24 cellular contexts compared by ENCODE assay signal in genomic region chr3:48682786-48683185, GRCh38. TPM values are rescaled to one million over a fixed set of nuclear protein-coding genes. Genes with fewer than 3 reads are reported as not detected.
DNase-seq lines count a peak whose midpoint lies in the region; ATAC-seq and TF ChIP-seq lines count a peak whose summit lies in the region.
"Had no signal": no experiment of that assay in that cellular context is flagged by ENCODE, and none has a peak within 500 bp of the region (broad histone marks: within the 10 kb centered on the region; RNA-seq: fewer than 3 reads in every experiment).

No MANE protein-coding gene starts in this region.

- no peak for ATAC-seq in GM21737 (IDR thresholded peaks at IDR 0.05; ENCODE audit: unreplicated experiment)
- ATAC-seq: activated CD4-positive, CD25-positive, alpha-beta regulatory T cell treated with anti-CD3 and anti-CD28 coated beads, Interleukin-2, amount 50 U/mL, for 24 hours; effector memory CD8-positive, alpha-beta T cell; left lobe of liver; stimulated activated naive B cell treated with anti-CD40 and anti-IgM and Interleukin-4, amounts not matched to agents 10 μg/mL and 1 μg/mL and 100 μg/mL, for 72 hours had no signal

- 0 out of 2 replicates have a peak overlapping the region, but pooled peaks have one; percentile 94 for H3K4me3 ChIP-seq in AG04450 (ENCODE audit: low read depth, low read length)
- peak overlapping the region; percentile 25; the same call in 1 of the 2 replicates for H3K4me3 ChIP-seq in SK-N-MC
- H3K4me3 ChIP-seq: BLaER1 treated with 17β-estradiol and CSF1 and Interleukin-3, amounts not matched to agents 10 nM and 100 nM had no signal

- H3K36me3 ChIP-seq in SK-N-MC (ENCODE audit: insufficient read depth, low read length) = no peaks in the 10 kb centered on the region; the same call in 1 of the 2 replicates

- no peak overlapping the region for H3K27ac Mint-ChIP-seq in neural crest cell (ENCODE audit: unreplicated experiment)
- H3K27ac Mint-ChIP-seq: activated CD4-positive, alpha-beta memory T cell treated with anti-CD3 and anti-CD28 coated beads for 36 hours; memory B cell; stimulated activated naive B cell treated with anti-CD40 and anti-IgM and Interleukin-4, amounts not matched to agents 10 μg/mL and 1 μg/mL and 100 μg/mL, for 72 hours had no signal

- no peak for DNase-seq in AG04450 (ENCODE audit: low read depth, low spot score)
- no peak for DNase-seq in SK-N-MC (ENCODE audit: low read depth, low spot score)
- no peak for DNase-seq in neural crest cell (ENCODE audit: low read depth, low spot score)
- no peak for DNase-seq in NOMO-1 treated with dmso at 0.1 percent for 144 hours (lab: John Stamatoyannopoulos, UW; ENCODE audit: unreplicated experiment)
- no peak for DNase-seq in KBM-7
- DNase-seq: activated CD4-positive, alpha-beta memory T cell treated with anti-CD3 and anti-CD28 coated beads for 36 hours; activated CD8-positive, alpha-beta memory T cell treated with anti-CD3 and anti-CD28 coated beads, Interleukin-2, amount 50 U/mL, for 4 hours; activated naive CD4-positive, alpha-beta T cell treated with Interleukin-2 at 50 U/mL for 16 hours; amygdala; cortex of kidney; effector memory CD8-positive, alpha-beta T cell; glutamatergic neuron; H9; NCI-H1048; stimulated activated CD4-positive, alpha-beta T cell treated with anti-CD3 and anti-CD28 coated beads, Interleukin-15, amount 100 ng/mL, for 24 hours; stimulated activated naive B cell treated with anti-CD40 and anti-IgM and Interleukin-4, amounts not matched to agents 10 μg/mL and 1 μg/mL and 100 μg/mL, for 72 hours; T-helper 2 cell; upper lobe of left lung had no signal

- no peak overlapping the region for H3K9ac ChIP-seq in SK-N-MC (ENCODE audit: insufficient read length)

- no peaks in the 10 kb centered on the region for H3K27me3 Mint-ChIP-seq in neural crest cell (ENCODE audit: low read depth)
- H3K27me3 Mint-ChIP-seq: activated CD4-positive, alpha-beta memory T cell treated with anti-CD3 and anti-CD28 coated beads for 36 hours; effector memory CD8-positive, alpha-beta T cell; memory B cell; stimulated activated naive B cell treated with anti-CD40 and anti-IgM and Interleukin-4, amounts not matched to agents 10 μg/mL and 1 μg/mL and 100 μg/mL, for 72 hours had no signal

- H3K4me1 Mint-ChIP-seq in neural crest cell = peaks cover 30% of the 10 kb centered on the region

- no peaks in the 10 kb centered on the region for H3K9me3 ChIP-seq in AG04450 (ENCODE audit: control insufficient read depth, insufficient read depth, low read length)
- H3K9me3 ChIP-seq in SK-N-MC (ENCODE audit: low read depth, low read length) = no peaks in the 10 kb centered on the region
- H3K9me3 ChIP-seq: BLaER1 treated with 17β-estradiol and CSF1 and Interleukin-3, amounts not matched to agents 10 nM and 100 nM; upper lobe of left lung had no signal

- POLR2A ChIA-PET in AG04450 (lab: Yijun Ruan, JAX) = no interaction called here

- TF ChIP-seq CTCF in AG04450 (IDR thresholded peaks at IDR 0.05; ENCODE audit: low read depth, low read length) (no peak), C4-2B (conservative IDR thresholded peaks at IDR 0.05) (no peak), neural crest cell (conservative IDR thresholded peaks at IDR 0.05) (no peak)

- CTCF ChIA-PET in AG04450 (lab: Charles Lee) = interaction anchor here (2.4 kb wide), 1 partner anchor 19 kb away, joined by 10 read pairs; the partner anchor contains the start of gene CELSR3

- no peaks in the 10 kb centered on the region for H3K27me3 ChIP-seq in AG04450 (ENCODE audit: control insufficient read depth, insufficient read depth, low read length)
- H3K27me3 ChIP-seq: BLaER1 treated with 17β-estradiol and CSF1 and Interleukin-3, amounts not matched to agents 10 nM and 100 nM; upper lobe of left lung had no signal

- peaks cover 9% of the 10 kb centered on the region for H3K36me3 Mint-ChIP-seq in neural crest cell (ENCODE audit: low read depth)

- H3K9me3 Mint-ChIP-seq in neural crest cell = no peaks in the 10 kb centered on the region
- H3K9me3 Mint-ChIP-seq: activated CD4-positive, alpha-beta memory T cell treated with anti-CD3 and anti-CD28 coated beads for 36 hours; effector memory CD8-positive, alpha-beta T cell; H9; memory B cell; stimulated activated naive B cell treated with anti-CD40 and anti-IgM and Interleukin-4, amounts not matched to agents 10 μg/mL and 1 μg/mL and 100 μg/mL, for 72 hours had no signal

- H3K27ac ChIP-seq in AG04450 (ENCODE audit: low read depth, low read length) = no peak overlapping the region
- H3K27ac ChIP-seq in C4-2B = peak overlapping the region; percentile 91; the same call in 1 of the 2 replicates
- H3K27ac ChIP-seq in SK-N-MC = no peak overlapping the region

- H3K4me3 Mint-ChIP-seq in neural crest cell = peak overlapping the region; percentile 95
- H3K4me3 Mint-ChIP-seq: activated CD4-positive, alpha-beta memory T cell treated with anti-CD3 and anti-CD28 coated beads for 36 hours; effector memory CD8-positive, alpha-beta T cell; memory B cell; stimulated activated naive B cell treated with anti-CD40 and anti-IgM and Interleukin-4, amounts not matched to agents 10 μg/mL and 1 μg/mL and 100 μg/mL, for 72 hours had no signal

- in situ Hi-C loops in KBM-7 (cut with MboI; ENCODE audit: low pct_unique_long_range_greater_than_20kb, low sequenced_read_pairs) = no loop called here

RNA-seq across cellular contexts. Expression of gene NCKIPSD, which starts 2.9 kb away (rescaled TPM):
- 25.4 and 36.3 TPM in 2 replicates for polyA plus RNA-seq in AG04450 (2011; rRNA removed)
- 41.5 and 70.4 TPM in 2 replicates for polyA minus RNA-seq in AG04450 (2011; rRNA and poly(A)+ RNA removed)
- 25.3 and 30.2 TPM in 2 replicates for total RNA-seq in neural crest cell

RNA-seq across cellular contexts. Expression of gene CELSR3, which starts 20.1 kb away (rescaled TPM):
- polyA plus RNA-seq in AG04450 (2011; rRNA removed) = 0.55 and 0.73 TPM in 2 replicates
- polyA minus RNA-seq in AG04450 (2011; rRNA and poly(A)+ RNA removed) = 1.8 and 2.3 TPM in 2 replicates
- total RNA-seq in neural crest cell = 26.5 and 27.2 TPM in 2 replicates

RNA-seq across cellular contexts. Expression of gene IP6K2, which starts 34.2 kb away (rescaled TPM):
- polyA plus RNA-seq in AG04450 (2011; rRNA removed) = 110 and 115 TPM in 2 replicates
- polyA minus RNA-seq in AG04450 (2011; rRNA and poly(A)+ RNA removed) = 81.0 and 85.0 TPM in 2 replicates
- 139 and 143 TPM in 2 replicates for total RNA-seq in neural crest cell

RNA-seq across cellular contexts. Expression of gene SLC26A6, which starts 47.5 kb away (rescaled TPM):
- polyA plus RNA-seq in AG04450 (2011; rRNA removed) = 22.2 and 23.1 TPM in 2 replicates
- polyA minus RNA-seq in AG04450 (2011; rRNA and poly(A)+ RNA removed) = 34.3 and 43.5 TPM in 2 replicates
- total RNA-seq in neural crest cell = 54.8 and 57.4 TPM in 2 replicates
